In the genomic region with DNA sequence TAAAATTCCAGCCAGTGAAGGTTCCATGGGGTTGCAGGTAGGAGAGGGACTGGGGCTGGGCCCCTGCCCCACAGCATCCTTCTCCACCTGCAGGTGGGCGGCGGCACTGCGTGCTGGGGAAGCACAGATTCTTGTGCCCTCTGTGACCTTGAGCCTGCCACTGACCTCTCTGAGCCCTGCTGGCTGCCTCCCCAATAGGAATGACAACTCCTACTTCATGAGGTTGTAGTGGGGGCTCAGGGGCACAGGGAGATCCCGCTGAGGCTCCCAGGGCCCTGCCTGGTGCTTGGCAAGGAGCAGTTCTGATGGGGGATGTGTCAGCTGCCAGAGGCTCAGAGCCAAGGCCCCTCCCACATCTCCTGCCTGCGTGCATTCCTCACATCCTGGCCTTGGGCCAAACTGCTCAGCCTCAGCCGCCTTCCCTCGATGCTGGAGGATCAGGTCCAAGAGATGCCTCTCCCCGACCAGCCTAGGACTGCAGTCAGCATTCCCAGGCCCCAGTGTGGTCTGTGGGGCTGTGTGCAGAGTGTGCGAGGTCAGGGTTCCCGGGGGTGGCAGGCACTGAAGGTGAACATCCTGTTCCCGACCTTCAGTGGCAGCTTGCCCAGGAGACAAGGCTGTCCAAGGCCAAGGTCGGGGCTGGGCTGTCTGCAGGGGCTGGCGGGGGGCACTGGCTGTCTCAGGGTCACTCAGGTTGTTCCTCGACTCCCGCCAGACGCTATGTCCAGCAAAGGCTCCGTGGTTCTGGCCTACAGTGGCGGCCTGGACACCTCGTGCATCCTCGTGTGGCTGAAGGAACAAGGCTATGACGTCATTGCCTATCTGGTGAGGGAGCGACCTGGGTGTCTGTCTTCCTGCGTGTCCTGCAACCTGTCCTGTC, we compare ENCODE assay signal across 8 cellular contexts. TPM values are rescaled to one million over a fixed set of nuclear protein-coding genes. Genes with fewer than 3 reads are reported as not detected.
A peak's percentile ranks its signal among the peaks of the same experiment; 100 is the strongest.
DNase-seq lines count a peak whose midpoint lies in the region; ATAC-seq and TF ChIP-seq lines count a peak whose summit lies in the region.

No MANE protein-coding gene starts in this region.

- DNase-seq in HL-60 (ENCODE audit: low read depth in 1 of 2, low spot score in 1 of 2) (no peak), NCI-H748 (lab: John Stamatoyannopoulos, UW; ENCODE audit: unreplicated experiment) (peak; percentile 86), breast epithelium (ENCODE audit: low spot score in 2 of 2) (peak; percentile 84 to 90), kidney glomerular epithelial cell (lab: John Stamatoyannopoulos, UW) (peak; percentile 93), NOMO-1 treated with DMSO at 0.1 percent for 48 hours (lab: John Stamatoyannopoulos, UW; ENCODE audit: unreplicated experiment) (no peak)

- peaks cover 48 to 63% (median 57%) of the 10 kb centered on the region in 10 experiments for H3K4me1 ChIP-seq in BLaER1 treated with 17β-estradiol and CSF1 and Interleukin-3, amounts not matched to agents 10 nM and 100 nM
- peaks cover 18 to 36% of the 10 kb centered on the region in 2 donors for H3K4me1 ChIP-seq in breast epithelium

- peaks cover 5 to 40% (median 18%) of the 10 kb centered on the region in 11 experiments; a peak in 15 of 22 replicates for H3K36me3 ChIP-seq in BLaER1 treated with 17β-estradiol and CSF1 and Interleukin-3, amounts not matched to agents 10 nM and 100 nM
- no peaks in the 10 kb centered on the region for H3K36me3 ChIP-seq in breast epithelium

- no peaks in the 10 kb centered on the region for H3K27me3 ChIP-seq in BLaER1 treated with 17β-estradiol and CSF1 and Interleukin-3, amounts not matched to agents 10 nM and 100 nM
- H3K27me3 ChIP-seq in HL-60 (ENCODE audit: insufficient read depth, poor library complexity, severe bottlenecking), result no peaks in the 10 kb centered on the region
- no peaks in the 10 kb centered on the region for H3K27me3 ChIP-seq in breast epithelium

- peak overlapping the region in 8 of 11 experiments; percentile 6 to 65 (median 53); a peak in 13 of 22 replicates for H3K9ac ChIP-seq in BLaER1 treated with 17β-estradiol and CSF1 and Interleukin-3, amounts not matched to agents 10 nM and 100 nM

- no peaks in the 10 kb centered on the region for H3K9me3 ChIP-seq in BLaER1 treated with 17β-estradiol and CSF1 and Interleukin-3, amounts not matched to agents 10 nM and 100 nM (replicated peaks in 1 of 11)
- no peaks in the 10 kb centered on the region for H3K9me3 ChIP-seq in breast epithelium

- no peak for ATAC-seq in HG03097 (IDR thresholded peaks at IDR 0.05; ENCODE audit: low FRiP score, unreplicated experiment)

- no peak for TF ChIP-seq POLR2A in breast epithelium (IDR thresholded peaks at IDR 0.05)

- H3K4me2 ChIP-seq in BLaER1 treated with 17β-estradiol and CSF1 and Interleukin-3, amounts not matched to agents 10 nM and 100 nM, result peak overlapping the region; percentile 41 to 99 (median 54)

- H4K20me1 ChIP-seq in BLaER1 treated with 17β-estradiol and CSF1 and Interleukin-3, amounts not matched to agents 10 nM and 100 nM, result peaks cover 0 to 89% (median 28%) of the 10 kb centered on the region in 11 experiments; a peak in 15 of 22 replicates

- intact Hi-C loops in breast epithelium (cut with DNase I; ENCODE audit: low total_unique reads), result no loop called here

- TF ChIP-seq CTCF in HL-60 (IDR thresholded peaks at IDR 0.05; ENCODE audit: insufficient read depth, low read length) (peak; percentile 31), breast epithelium (IDR thresholded peaks at IDR 0.05) (peak in 2 of 3 donors; percentile 24 to 39)

- H3K27ac ChIP-seq in BLaER1 treated with 17β-estradiol and CSF1 and Interleukin-3, amounts not matched to agents 10 nM and 100 nM, result peak overlapping the region in 8 of 11 experiments; percentile 28 to 67 (median 60); a peak in 14 of 22 replicates
- H3K27ac ChIP-seq in HL-60 (replicated peaks) (no peak overlapping the region), breast epithelium (peak overlapping the region; percentile 57 to 74), temporal lobe (ENCODE audit: low read depth, low read length) (peak overlapping the region; percentile 27)

- H3K4me3 ChIP-seq in BLaER1 treated with 17β-estradiol and CSF1 and Interleukin-3, amounts not matched to agents 10 nM and 100 nM, result no peak overlapping the region
- no peak overlapping the region for H3K4me3 ChIP-seq in HL-60 (replicated peaks; ENCODE audit: insufficient read depth, low read length)
- peak overlapping the region in 1 of 3 donors; percentile 34 for H3K4me3 ChIP-seq in breast epithelium

RNA-seq across cellular contexts. Expression of gene ASS1, which starts 7.0 kb away (rescaled TPM):
- total RNA-seq in breast epithelium (100 to 1,000 TPM; 167 to 514 (median 190) TPM), temporal lobe (16.2 TPM)

Comparison
In these comparisons a context has a peak if more than half of its experiments do, and no peak if none do; other contexts are left out.
1. DNase-seq: peak in NCI-H748 (single experiment), breast epithelium (2 of 2) and kidney glomerular epithelial cell (single experiment); none in HL-60 (0 of 2) and NOMO-1 treated with DMSO at 0.1 percent for 48 hours (single experiment).